Comparison of ENCODE assay signal across 8 cellular contexts in the genomic region with DNA sequence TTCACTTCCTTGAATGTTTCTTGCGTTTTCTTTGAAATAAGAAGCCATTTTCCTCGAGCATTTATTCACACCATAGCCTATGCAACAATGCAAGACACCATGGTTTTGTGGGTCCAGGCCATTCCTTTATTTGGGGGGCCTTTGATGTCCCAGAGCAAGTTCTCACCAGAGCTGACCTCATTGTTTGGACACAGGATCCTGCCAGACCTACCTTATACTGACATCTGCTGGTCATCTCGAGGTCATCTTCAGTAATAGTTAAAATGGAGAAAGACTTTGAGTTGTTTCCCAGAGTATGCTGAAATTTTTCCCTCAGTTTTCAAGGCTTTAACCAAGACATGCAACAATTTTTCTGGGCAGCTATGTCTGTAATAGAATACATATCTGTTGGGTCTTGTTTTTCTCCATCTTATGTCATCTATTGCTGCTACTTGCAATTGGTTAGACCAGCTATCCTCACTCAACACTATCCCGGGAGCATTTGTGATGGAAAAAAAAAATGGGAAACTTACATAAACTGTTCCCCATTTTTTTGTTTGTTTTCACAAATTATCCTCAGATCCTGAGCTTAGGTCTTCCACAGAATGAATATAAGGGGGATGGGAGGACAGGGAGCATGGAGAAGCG.
DNase-seq lines count a peak whose midpoint lies in the region; ATAC-seq and TF ChIP-seq lines count a peak whose summit lies in the region.

No MANE protein-coding gene starts in this region.

- peak; percentile 54 for TF ChIP-seq CTCF in nephron progenitor cell (IDR thresholded peaks at IDR 0.05)

- peaks cover 10% of the 10 kb centered on the region for H3K9me3 Mint-ChIP-seq in nephron progenitor cell

- no peaks in the 10 kb centered on the region for H3K4me1 Mint-ChIP-seq in nephron progenitor cell

- ATAC-seq in HG03442 (IDR thresholded peaks at IDR 0.05; ENCODE audit: unreplicated experiment) (no peak), HG03025 (IDR thresholded peaks at IDR 0.05; ENCODE audit: low FRiP score, unreplicated experiment) (no peak)

- no peak overlapping the region for H3K4me3 Mint-ChIP-seq in nephron progenitor cell

- no peak overlapping the region for H3K27ac Mint-ChIP-seq in nephron progenitor cell

- H3K36me3 Mint-ChIP-seq in nephron progenitor cell (ENCODE audit: low read depth): no peaks in the 10 kb centered on the region

- H3K27me3 Mint-ChIP-seq in nephron progenitor cell (ENCODE audit: low read depth, poor library complexity): peaks cover 12% of the 10 kb centered on the region

- peak; percentile 40 for DNase-seq in SIG-M5 treated with dmso at 0.1 percent for 504 hours (lab: John Stamatoyannopoulos, UW; ENCODE audit: unreplicated experiment)
- DNase-seq in SIG-M5 (lab: John Stamatoyannopoulos, UW): no peak
- DNase-seq in NCI-H345 (lab: John Stamatoyannopoulos, UW): peak; percentile 41
- peak; percentile 19 for DNase-seq in dedifferentiated amniotic fluid mesenchymal stem cell (ENCODE audit: extremely low spot score)
- peak; percentile 19 for DNase-seq in nephron progenitor cell
- no peak for DNase-seq in NCI-H2171 (lab: John Stamatoyannopoulos, UW)

Comparison
In these comparisons a context has a peak if more than half of its experiments do, and no peak if none do; other contexts are left out.
1. DNase-seq: peak in SIG-M5 treated with dmso at 0.1 percent for 504 hours (single experiment), NCI-H345 (single experiment), dedifferentiated amniotic fluid mesenchymal stem cell (single experiment) and nephron progenitor cell (single experiment); none in SIG-M5 (single experiment) and NCI-H2171 (single experiment).